ENCODE assay signal across 9 cellular contexts in genomic region chr3:10505050-10505790, GRCh38. TPM values are rescaled to one million over a fixed set of nuclear protein-coding genes. Genes with fewer than 3 reads are reported as not detected.
DNase-seq lines count a peak whose midpoint lies in the region; ATAC-seq and TF ChIP-seq lines count a peak whose summit lies in the region.
"Had no signal": no experiment of that assay in that cellular context is flagged by ENCODE, and none has a peak within 500 bp of the region (broad histone marks: within the 10 kb centered on the region; RNA-seq: fewer than 3 reads in every experiment).

Gene ATP2B2, minus strand, starts transcription at chr3:10505586. Its CDS starts 56,043 bp downstream, at chr3:10449543.

- peak within 1 kb of the TSS in 56 of 59 donors; percentile 19 to 95 (median 77) for H3K27ac ChIP-seq in dorsolateral prefrontal cortex

- peaks cover 1% of the 10 kb centered on the region for H3K4me1 Mint-ChIP-seq in osteocyte (ENCODE audit: unreplicated experiment)

- DNase-seq in D341Med (ENCODE audit: low spot score) = peak; percentile 97
- DNase-seq in NCI-H1092 treated with DMSO at 0.1 percent for 48 hours (lab: John Stamatoyannopoulos, UW) = peak; percentile 44
- DNase-seq in dorsolateral prefrontal cortex = peak in 3 of 10 donors; percentile 32 to 71 (median 50)
- DNase-seq in osteocyte (ENCODE audit: extremely low spot score, unreplicated experiment) = no peak
- no peak for DNase-seq in activated CD4-positive, CD25-positive, alpha-beta regulatory T cell (lab: John Stamatoyannopoulos, UW)
- DNase-seq in NOMO-1 treated with DMSO at 0.1 percent for 48 hours (lab: John Stamatoyannopoulos, UW; ENCODE audit: unreplicated experiment) = no peak
- DNase-seq: left colon had no signal

- H3K27me3 ChIP-seq in dorsolateral prefrontal cortex = peaks cover 0 to 11% (median 0%) of the 10 kb centered on the region in 45 donors

- peaks cover 27% of the 10 kb centered on the region for H3K27me3 Mint-ChIP-seq in osteocyte (ENCODE audit: unreplicated experiment)

- peak within 1 kb of the TSS; percentile 25 to 76 (median 61) for H3K4me3 ChIP-seq in dorsolateral prefrontal cortex

- ATAC-seq in HG03039 (IDR thresholded peaks at IDR 0.05; ENCODE audit: unreplicated experiment) (no peak), HG02759 (IDR thresholded peaks at IDR 0.05; ENCODE audit: unreplicated experiment) (no peak)
- ATAC-seq: left colon had no signal

- H3K4me3 Mint-ChIP-seq in osteocyte (ENCODE audit: unreplicated experiment) = peak within 1 kb of the TSS; percentile 50

- no peaks in the 10 kb centered on the region for H3K36me3 Mint-ChIP-seq in osteocyte (ENCODE audit: unreplicated experiment)

- intact Hi-C loops in dorsolateral prefrontal cortex (cut with DNase I) = loop anchor here in 1 of 2 donors (10.0 kb wide), 1 partner anchor 200 kb away; no protein-coding TSS in a partner anchor

- TF ChIP-seq CTCF in dorsolateral prefrontal cortex (IDR thresholded peaks at IDR 0.05 in 54 of 56, conservative IDR thresholded peaks at IDR 0.05 in 2 of 56; ENCODE audit: low read depth in 1 of 56, partially characterized antibody in 56 of 56) (no peak), osteocyte (IDR thresholded peaks at IDR 0.05) (no peak)

- no peak within 1 kb of the TSS for H3K27ac Mint-ChIP-seq in osteocyte (ENCODE audit: unreplicated experiment)

- H3K9me3 Mint-ChIP-seq in osteocyte (ENCODE audit: unreplicated experiment) = no peaks in the 10 kb centered on the region

RNA-seq across cellular contexts. Expression of gene ATP2B2, which starts in this region (rescaled TPM):
- 100 to 1,000 TPM in 119 of 120 experiments, 10 to 100 TPM in 1; 87.6 to 447 (median 301) TPM for total RNA-seq in dorsolateral prefrontal cortex
- total RNA-seq in osteocyte = 0.13 TPM in 1 of 2 replicates, not detected in the other

Comparison
In these comparisons a context has a peak if more than half of its experiments do, and no peak if none do; other contexts are left out.
1. RNA of gene ATP2B2 (total RNA-seq): 87.6 to 447 TPM in dorsolateral prefrontal cortex; 0.13 TPM in osteocyte; every median in the first group is over 10 times any median in the second.
2. DNase-seq: peak in D341Med (single experiment) and NCI-H1092 treated with DMSO at 0.1 percent for 48 hours (single experiment); none in osteocyte (single experiment), activated CD4-positive, CD25-positive, alpha-beta regulatory T cell (0 of 4) and NOMO-1 treated with DMSO at 0.1 percent for 48 hours (single experiment).